In genomic region chr4:168641811-168642140, GRCh38 we compare ENCODE assay signal across 21 cellular contexts.
"Had no signal": no experiment of that assay in that cellular context is flagged by ENCODE, and none has a peak within 500 bp of the region (broad histone marks: within the 10 kb centered on the region; RNA-seq: fewer than 3 reads in every experiment).

No MANE protein-coding gene starts in this region.

- H3K27ac Mint-ChIP-seq: activated CD4-positive, alpha-beta memory T cell treated with anti-CD3 and anti-CD28 coated beads, Interleukin-2, amount 10 ng/mL, durations not matched to agents 7 days and 5 days; activated naive CD4-positive, alpha-beta T cell treated with anti-CD3 and anti-CD28 coated beads, Interleukin-2, amount 50 U/mL, for 24 hours; natural killer cell; stimulated activated naive B cell treated with anti-CD40 and anti-IgM and Interleukin-4, amounts not matched to agents 10 μg/mL and 1 μg/mL and 100 μg/mL, for 72 hours; WTC11 had no signal

- H3K9me3 ChIP-seq: esophagus squamous epithelium, SJSA1, upper lobe of left lung had no signal

- H3K36me3 Mint-ChIP-seq: activated naive CD4-positive, alpha-beta T cell treated with anti-CD3 and anti-CD28 coated beads, Interleukin-2, amount 50 U/mL, for 24 hours; natural killer cell; stimulated activated naive B cell treated with anti-CD40 and anti-IgM and Interleukin-4, amounts not matched to agents 10 μg/mL and 1 μg/mL and 100 μg/mL, for 72 hours; WTC11 had no signal

- H3K4me1 Mint-ChIP-seq: activated CD4-positive, alpha-beta memory T cell treated with anti-CD3 and anti-CD28 coated beads, Interleukin-2, amount 10 ng/mL, durations not matched to agents 7 days and 5 days; activated naive CD4-positive, alpha-beta T cell treated with anti-CD3 and anti-CD28 coated beads, Interleukin-2, amount 50 U/mL, for 24 hours; central memory CD8-positive, alpha-beta T cell; natural killer cell; stimulated activated naive B cell treated with anti-CD40 and anti-IgM and Interleukin-4, amounts not matched to agents 10 μg/mL and 1 μg/mL and 100 μg/mL, for 72 hours had no signal

- H3K9me3 Mint-ChIP-seq: activated CD4-positive, alpha-beta memory T cell treated with anti-CD3 and anti-CD28 coated beads, Interleukin-2, amount 10 ng/mL, durations not matched to agents 7 days and 5 days; activated naive CD4-positive, alpha-beta T cell treated with anti-CD3 and anti-CD28 coated beads, Interleukin-2, amount 50 U/mL, for 24 hours; activated T-cell treated with anti-CD3 and anti-CD28 coated beads, Interleukin-2, amount 50 U/mL, for 4 hours; central memory CD8-positive, alpha-beta T cell; natural killer cell; WTC11 had no signal

- H3K27ac ChIP-seq: SJSA1 had no signal

- FAIRE-seq: endothelial cell of umbilical vein had no signal

- H3K36me3 ChIP-seq: esophagus squamous epithelium, upper lobe of left lung had no signal

- H3K4me3 ChIP-seq: esophagus squamous epithelium, lung, SJSA1, upper lobe of left lung had no signal

- DNase-seq: activated CD4-positive, alpha-beta memory T cell treated with anti-CD3 and anti-CD28 coated beads, Interleukin-2, amount 10 ng/mL, durations not matched to agents 7 days and 5 days; activated CD4-positive, alpha-beta T cell treated with anti-CD3 and anti-CD28 coated beads for 4 hours; activated effector memory CD4-positive, alpha-beta T cell treated with anti-CD3 and anti-CD28 coated beads, Interleukin-2, amount 50 U/mL, for 16 hours; activated T-cell treated with anti-CD3 and anti-CD28 coated beads, Interleukin-2, amount 50 U/mL, for 4 hours; effector CD8-positive, alpha-beta T cell; esophagus squamous epithelium; kidney glomerular epithelial cell; natural killer cell; occipital lobe; stimulated activated CD4-positive, alpha-beta T cell treated with anti-CD3 and anti-CD28 coated beads, Interleukin-15, amount 100 ng/mL, for 24 hours; stimulated activated CD4-positive, alpha-beta T cell treated with anti-CD3 and anti-CD28 coated beads, Interleukin-4, amount 100 ng/mL, for 1 hour; stimulated activated naive B cell treated with anti-CD40 and anti-IgM and Interleukin-4, amounts not matched to agents 10 μg/mL and 1 μg/mL and 100 μg/mL, for 72 hours; substantia nigra; T-helper 2 cell; upper lobe of left lung had no signal

- H3K27me3 ChIP-seq: esophagus squamous epithelium, SJSA1, upper lobe of left lung had no signal

- ATAC-seq: activated T-cell treated with anti-CD3 and anti-CD28 coated beads, Interleukin-2, amount 50 U/mL, for 4 hours; natural killer cell; stimulated activated naive B cell treated with anti-CD40 and anti-IgM and Interleukin-4, amounts not matched to agents 10 μg/mL and 1 μg/mL and 100 μg/mL, for 72 hours; WTC11 had no signal

- H3K4me3 Mint-ChIP-seq: activated CD4-positive, alpha-beta memory T cell treated with anti-CD3 and anti-CD28 coated beads, Interleukin-2, amount 10 ng/mL, durations not matched to agents 7 days and 5 days; activated naive CD4-positive, alpha-beta T cell treated with anti-CD3 and anti-CD28 coated beads, Interleukin-2, amount 50 U/mL, for 24 hours; activated T-cell treated with anti-CD3 and anti-CD28 coated beads, Interleukin-2, amount 50 U/mL, for 4 hours; central memory CD8-positive, alpha-beta T cell; natural killer cell; stimulated activated naive B cell treated with anti-CD40 and anti-IgM and Interleukin-4, amounts not matched to agents 10 μg/mL and 1 μg/mL and 100 μg/mL, for 72 hours; WTC11 had no signal
